In genomic region chr12:27802936-27803335, GRCh38 we compare ENCODE assay signal across 23 cellular contexts. TPM values are rescaled to one million over a fixed set of nuclear protein-coding genes. Genes with fewer than 3 reads are reported as not detected.
A peak's percentile ranks its signal among the peaks of the same experiment; 100 is the strongest.
DNase-seq lines count a peak whose midpoint lies in the region; ATAC-seq and TF ChIP-seq lines count a peak whose summit lies in the region.
"Had no signal": no experiment of that assay in that cellular context is flagged by ENCODE, and none has a peak within 500 bp of the region (broad histone marks: within the 10 kb centered on the region; RNA-seq: fewer than 3 reads in every experiment).

No MANE protein-coding gene starts in this region.

- H4K20me1 ChIP-seq in Loucy (ENCODE audit: insufficient read depth, low read length, poor library complexity, severe bottlenecking): no peaks in the 10 kb centered on the region

- H2AFZ ChIP-seq in Loucy (ENCODE audit: low read length): no peak overlapping the region

- H3K27me3 ChIP-seq in Loucy (ENCODE audit: insufficient read depth, low read length, poor library complexity, severe bottlenecking): no peaks in the 10 kb centered on the region
- H3K27me3 ChIP-seq in thoracic aorta (replicated peaks; ENCODE audit: insufficient read depth): no peaks in the 10 kb centered on the region

- H3K4me3 Mint-ChIP-seq in activated naive CD4-positive, alpha-beta T cell treated with anti-CD3 and anti-CD28 coated beads, Interleukin-2, amount 50 U/mL, for 24 hours: no peak overlapping the region
- no peak overlapping the region for H3K4me3 Mint-ChIP-seq in activated naive CD4-positive, alpha-beta T cell treated with anti-CD3 and anti-CD28 coated beads, Interleukin-2, amount 10 ng/mL, durations not matched to agents 7 days and 5 days
- peak overlapping the region; percentile 26 for H3K4me3 Mint-ChIP-seq in activated naive CD8-positive, alpha-beta T cell treated with anti-CD3 and anti-CD28 coated beads for 36 hours
- H3K4me3 Mint-ChIP-seq: HFFc6 had no signal

- TF ChIP-seq CTCF in Loucy (conservative IDR thresholded peaks at IDR 0.05; ENCODE audit: low read length): no peak
- no peak for TF ChIP-seq CTCF in thoracic aorta (IDR thresholded peaks at IDR 0.05)

- CTCF ChIA-PET in activated naive CD4-positive, alpha-beta T cell treated with anti-CD3 and anti-CD28 coated beads, Interleukin-2, amount 10 ng/mL, durations not matched to agents 7 days and 5 days (lab: Charles Lee): interaction anchor here (1.6 kb wide), 1 partner anchor 19 kb away, joined by 12 read pairs; no protein-coding TSS in a partner anchor

- no peaks in the 10 kb centered on the region for H3F3A ChIP-seq in Loucy (ENCODE audit: low read depth)

- H3K36me3 ChIP-seq in Loucy (ENCODE audit: insufficient read depth, low read length) (peaks cover 17% of the 10 kb centered on the region; the same call in 1 of the 2 replicates), thoracic aorta (peaks cover 24% of the 10 kb centered on the region)

- no peak overlapping the region for H3K9ac ChIP-seq in Loucy (ENCODE audit: low read depth, low read length, poor library complexity, severe bottlenecking)

- H3K9me2 ChIP-seq in Loucy (replicated peaks; ENCODE audit: low read depth, low read length): no peaks in the 10 kb centered on the region

- H3K36me3 Mint-ChIP-seq in activated naive CD4-positive, alpha-beta T cell treated with anti-CD3 and anti-CD28 coated beads, Interleukin-2, amount 50 U/mL, for 24 hours: peaks cover 5% of the 10 kb centered on the region
- peaks cover 16% of the 10 kb centered on the region for H3K36me3 Mint-ChIP-seq in activated naive CD4-positive, alpha-beta T cell treated with anti-CD3 and anti-CD28 coated beads, Interleukin-2, amount 10 ng/mL, durations not matched to agents 7 days and 5 days
- peaks cover 21% of the 10 kb centered on the region for H3K36me3 Mint-ChIP-seq in activated naive CD8-positive, alpha-beta T cell treated with anti-CD3 and anti-CD28 coated beads for 36 hours

- peak overlapping the region; percentile 35 to 91 for H3K27ac ChIP-seq in thoracic aorta

- ATAC-seq in thoracic aorta (ENCODE audit: insufficient number of reproducible peaks, low FRiP score, low read depth): no peak
- ATAC-seq: GM12878, HepG2, Right ventricle myocardium inferior had no signal

- peak overlapping the region; percentile 46 for H3K4me2 ChIP-seq in Loucy (ENCODE audit: low read depth, low read length, poor library complexity, severe bottlenecking)

- no peaks in the 10 kb centered on the region for H3K79me2 ChIP-seq in Loucy (ENCODE audit: insufficient read depth, low read length)

- H3K9me3 ChIP-seq in Loucy (ENCODE audit: insufficient read depth, low read depth, low read length) (no peaks in the 10 kb centered on the region), thoracic aorta (no peaks in the 10 kb centered on the region)

- H3K4me1 ChIP-seq in Loucy (ENCODE audit: insufficient read depth, low read length, poor library complexity, severe bottlenecking) (peaks cover 15% of the 10 kb centered on the region), thoracic aorta (ENCODE audit: control insufficient read depth in 1 of 2, low read depth in 2 of 2) (peaks cover 21 to 44% of the 10 kb centered on the region in 2 donors)

- no peak overlapping the region for H3K4me3 ChIP-seq in Loucy (ENCODE audit: low read length, poor library complexity, severe bottlenecking)
- no peak overlapping the region for H3K4me3 ChIP-seq in thoracic aorta
- H3K4me3 ChIP-seq: GM12878 had no signal

- H3K27ac Mint-ChIP-seq in activated naive CD4-positive, alpha-beta T cell treated with anti-CD3 and anti-CD28 coated beads, Interleukin-2, amount 50 U/mL, for 24 hours: peak overlapping the region; percentile 93
- no peak overlapping the region for H3K27ac Mint-ChIP-seq in activated naive CD4-positive, alpha-beta T cell treated with anti-CD3 and anti-CD28 coated beads, Interleukin-2, amount 10 ng/mL, durations not matched to agents 7 days and 5 days
- peak overlapping the region; percentile 66 for H3K27ac Mint-ChIP-seq in activated naive CD8-positive, alpha-beta T cell treated with anti-CD3 and anti-CD28 coated beads for 36 hours
- H3K27ac Mint-ChIP-seq: HFFc6 had no signal

- H3K9me3 Mint-ChIP-seq in activated naive CD4-positive, alpha-beta T cell treated with anti-CD3 and anti-CD28 coated beads, Interleukin-2, amount 50 U/mL, for 24 hours: no peaks in the 10 kb centered on the region
- H3K9me3 Mint-ChIP-seq in activated naive CD4-positive, alpha-beta T cell treated with anti-CD3 and anti-CD28 coated beads, Interleukin-2, amount 10 ng/mL, durations not matched to agents 7 days and 5 days: no peaks in the 10 kb centered on the region
- no peaks in the 10 kb centered on the region for H3K9me3 Mint-ChIP-seq in activated naive CD8-positive, alpha-beta T cell treated with anti-CD3 and anti-CD28 coated beads for 36 hours
- H3K9me3 Mint-ChIP-seq: CD4-positive, CD25-positive, alpha-beta regulatory T cell; HFFc6 had no signal

- peaks cover 71% of the 10 kb centered on the region for H3K4me1 Mint-ChIP-seq in activated naive CD4-positive, alpha-beta T cell treated with anti-CD3 and anti-CD28 coated beads, Interleukin-2, amount 50 U/mL, for 24 hours
- peaks cover 50% of the 10 kb centered on the region for H3K4me1 Mint-ChIP-seq in activated naive CD4-positive, alpha-beta T cell treated with anti-CD3 and anti-CD28 coated beads, Interleukin-2, amount 10 ng/mL, durations not matched to agents 7 days and 5 days
- H3K4me1 Mint-ChIP-seq in activated naive CD8-positive, alpha-beta T cell treated with anti-CD3 and anti-CD28 coated beads for 36 hours: peaks cover 55% of the 10 kb centered on the region

- H3K27me3 Mint-ChIP-seq in activated naive CD4-positive, alpha-beta T cell treated with anti-CD3 and anti-CD28 coated beads, Interleukin-2, amount 50 U/mL, for 24 hours: no peaks in the 10 kb centered on the region
- peaks cover 15% of the 10 kb centered on the region for H3K27me3 Mint-ChIP-seq in activated naive CD4-positive, alpha-beta T cell treated with anti-CD3 and anti-CD28 coated beads, Interleukin-2, amount 10 ng/mL, durations not matched to agents 7 days and 5 days
- peaks cover 17% of the 10 kb centered on the region for H3K27me3 Mint-ChIP-seq in activated naive CD8-positive, alpha-beta T cell treated with anti-CD3 and anti-CD28 coated beads for 36 hours
- H3K27me3 Mint-ChIP-seq: CD4-positive, CD25-positive, alpha-beta regulatory T cell had no signal

- no peak for DNase-seq in activated naive CD4-positive, alpha-beta T cell treated with anti-CD3 and anti-CD28 coated beads, Interleukin-2, amount 10 ng/mL, durations not matched to agents 7 days and 5 days
- DNase-seq in activated naive CD8-positive, alpha-beta T cell treated with anti-CD3 and anti-CD28 coated beads for 36 hours: no peak
- no peak for DNase-seq in thoracic aorta (ENCODE audit: low spot score)
- DNase-seq in stimulated activated CD4-positive, alpha-beta T cell treated with anti-CD3 and anti-CD28 coated beads, Interleukin-2, amount 100 ng/mL, for 24 hours: no peak
- no peak for DNase-seq in COR-L47 (lab: John Stamatoyannopoulos, UW)
- DNase-seq: CD4-positive, CD25-positive, alpha-beta regulatory T cell; DND-41; H7; HFFc6; KBM-7; NCI-H1092; NCI-H1436; NCI-H187 treated with DMSO at 0.1 percent for 48 hours; NCI-H2107; NCI-H446 treated with DMSO at 0.1 percent for 48 hours; NCI-H526 treated with DMSO at 0.1 percent for 48 hours; OCI-M1 had no signal

RNA-seq across cellular contexts. Expression of gene MANSC4, which starts 22.9 kb away (rescaled TPM):
- not detected for total RNA-seq in activated naive CD8-positive, alpha-beta T cell treated with anti-CD3 and anti-CD28 coated beads for 36 hours
- not detected for total RNA-seq in thoracic aorta
- total RNA-seq: A673; CD4-positive, CD25-positive, alpha-beta regulatory T cell; H7; HepG2; HFFc6; Right ventricle myocardium inferior had no signal

RNA-seq across cellular contexts. Expression of gene KLHL42, which starts 22.9 kb away (rescaled TPM):
- 10 to 100 TPM; 16.3 to 16.4 TPM for total RNA-seq in activated naive CD8-positive, alpha-beta T cell treated with anti-CD3 and anti-CD28 coated beads for 36 hours
- 100 to 1,000 TPM in 1 of 2 donors, 10 to 100 TPM in 1; 94.6 to 111 TPM for total RNA-seq in thoracic aorta

Comparison
In these comparisons a context has a peak if more than half of its experiments do, and no peak if none do; other contexts are left out.
1. RNA of gene KLHL42, which starts 22.9 kb away (total RNA-seq): 94.6 to 111 TPM in thoracic aorta; 16.3 to 16.4 TPM in activated naive CD8-positive, alpha-beta T cell treated with anti-CD3 and anti-CD28 coated beads for 36 hours; every median in the first group is over 4 times any median in the second.